In the genomic region with DNA sequence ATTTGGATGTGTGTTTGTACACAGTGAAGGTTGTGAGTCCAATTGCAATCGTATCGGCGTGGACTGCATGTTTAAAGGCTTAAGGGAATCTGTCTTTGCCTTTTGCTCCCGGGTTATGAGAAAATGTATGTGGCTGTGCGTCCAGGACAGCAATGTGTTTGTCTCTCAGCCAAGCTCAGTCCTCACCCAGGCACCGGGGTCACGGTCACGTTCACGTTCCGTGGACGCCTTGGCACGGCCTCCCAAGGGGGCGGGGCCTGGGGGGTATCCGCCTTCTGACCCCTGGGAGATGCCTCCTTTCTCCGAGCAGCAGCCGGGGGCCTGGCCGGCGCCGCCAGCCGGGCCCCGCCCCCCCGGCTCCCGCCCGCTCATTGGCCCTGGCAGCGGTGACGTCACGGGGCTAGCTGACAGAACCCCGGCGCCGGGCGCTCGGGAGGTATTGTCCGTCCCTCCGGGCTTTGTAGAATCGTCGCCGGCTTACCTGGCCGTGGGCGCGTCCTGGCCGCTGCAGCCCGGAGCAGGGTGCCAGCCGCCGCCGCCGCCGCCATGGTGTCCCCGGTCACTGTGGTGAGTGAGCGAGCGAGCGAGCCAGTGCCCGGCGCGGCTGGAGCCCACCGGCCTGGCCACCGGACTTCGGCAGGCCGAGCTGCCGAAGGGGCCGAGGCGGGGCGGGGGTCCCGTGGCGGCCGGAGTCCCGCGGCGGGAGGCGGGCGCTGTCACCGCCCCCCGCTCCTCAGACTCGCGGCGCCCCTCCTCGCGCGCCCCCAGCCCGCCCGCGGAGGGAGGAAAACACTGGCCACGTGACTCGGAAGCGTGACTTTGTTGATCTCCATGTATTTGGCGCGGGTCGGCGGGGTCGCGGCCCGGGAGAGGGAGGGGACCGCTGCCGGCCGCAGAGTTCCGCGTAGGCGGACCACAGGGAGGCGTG, we compare ENCODE assay signal across 8 cellular contexts. TPM values are rescaled to one million over a fixed set of nuclear protein-coding genes. Genes with fewer than 3 reads are reported as not detected.
DNase-seq lines count a peak whose midpoint lies in the region; ATAC-seq and TF ChIP-seq lines count a peak whose summit lies in the region.

A gene with protein sequence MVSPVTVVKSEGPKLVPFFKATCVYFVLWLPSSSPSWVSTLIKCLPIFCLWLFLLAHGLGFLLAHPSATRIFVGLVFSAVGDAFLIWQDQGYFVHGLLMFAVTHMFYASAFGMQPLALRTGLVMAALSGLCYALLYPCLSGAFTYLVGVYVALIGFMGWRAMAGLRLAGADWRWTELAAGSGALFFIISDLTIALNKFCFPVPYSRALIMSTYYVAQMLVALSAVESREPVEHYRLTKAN (plus strand): TSS at position 439 of the 928 bp plus-strand sequence. CDS start 108 bp downstream, at position 547.

- H4K12ac ChIP-seq in trophoblast cell (ENCODE audit: low read depth, low read length), result no peak within 1 kb of the TSS

- intact Hi-C loops in cardiac septum (cut with DNase I), result loop anchor here (1.0 to 5.0 kb wide), 2 partner anchors 64 to 111 kb away; a partner anchor contains a TSS
- intact Hi-C loops in tibial artery (cut with DNase I; ENCODE audit: low total_unique reads), result no loop called here

- no peaks in the 10 kb centered on the region for H3K79me2 ChIP-seq in trophoblast cell (ENCODE audit: control insufficient read depth, insufficient read depth, low read length, poor library complexity)

- H2BK5ac ChIP-seq in trophoblast cell (ENCODE audit: low read depth, low read length, poor library complexity), result no peak within 1 kb of the TSS

- H3K27ac ChIP-seq in adipose tissue (ENCODE audit: low read depth, low read length) (peak within 1 kb of the TSS; percentile 22), trophoblast cell (ENCODE audit: low read depth, low read length) (no peak within 1 kb of the TSS), tibial artery (peak within 1 kb of the TSS; percentile 68 to 78)

- H3K9me3 Mint-ChIP-seq in T-cell, result no peaks in the 10 kb centered on the region

- H3K4me2 ChIP-seq in trophoblast cell (ENCODE audit: low read length), result peak within 1 kb of the TSS; percentile 57

- H3K4me3 Mint-ChIP-seq in T-cell, result peak within 1 kb of the TSS; percentile 61 to 81 (median 77)

- H3K23ac ChIP-seq in trophoblast cell (ENCODE audit: low read length), result no peak within 1 kb of the TSS

- CTCF ChIA-PET in T-cell (lab: Charles Lee), result interaction anchor here in 1 of 2 donors (0.6 to 1.0 kb wide), 4 partner anchors 22 to 65 kb away, joined by 3 to 4 read pairs (median 4); no protein-coding TSS in a partner anchor

- H4K91ac ChIP-seq in trophoblast cell (ENCODE audit: low read depth, low read length), result no peak within 1 kb of the TSS

- H3K9ac ChIP-seq in trophoblast cell (ENCODE audit: low read length), result no peak within 1 kb of the TSS

- no peak within 1 kb of the TSS for H2AK5ac ChIP-seq in trophoblast cell (ENCODE audit: low read length)

- peak within 1 kb of the TSS; percentile 77 to 82 for H3K27ac Mint-ChIP-seq in T-cell

- H3K18ac ChIP-seq in trophoblast cell (ENCODE audit: low read length), result no peak within 1 kb of the TSS

- H2BK120ac ChIP-seq in trophoblast cell (ENCODE audit: insufficient read depth, low read length, poor library complexity), result no peak within 1 kb of the TSS

- peak within 1 kb of the TSS; percentile 88 for H3K4me3 ChIP-seq in trophoblast cell (ENCODE audit: low read depth, low read length)
- H3K4me3 ChIP-seq in tibial artery, result peak within 1 kb of the TSS; percentile 83

- peak within 1 kb of the TSS; percentile 36 for H4K8ac ChIP-seq in trophoblast cell (ENCODE audit: low read depth, low read length)

- DNase-seq in GM10266 (ENCODE audit: extremely low spot score) (peak; percentile 95), NCI-H1105 (lab: John Stamatoyannopoulos, UW) (peak; percentile 94), T-cell (peak; percentile 77 to 92 (median 86)), cardiac septum (ENCODE audit: low spot score) (peak; percentile 95), trophoblast cell (peak; percentile 91 to 95), tibial artery (peak; percentile 94 to 96)

- peaks cover 0 to 7% of the 10 kb centered on the region in 2 experiments for H3K4me1 ChIP-seq in trophoblast cell (ENCODE audit: control insufficient read depth in 1 of 2, insufficient read depth in 2 of 2, low read length in 2 of 2)
- H3K4me1 ChIP-seq in tibial artery, result peaks cover 0 to 29% (median 6%) of the 10 kb centered on the region in 4 donors

- no peaks in the 10 kb centered on the region for H3K36me3 Mint-ChIP-seq in T-cell

- H3K36me3 ChIP-seq in trophoblast cell (ENCODE audit: control insufficient read depth in 1 of 2, insufficient read depth in 2 of 2, low read length in 2 of 2) (no peaks in the 10 kb centered on the region), tibial artery (peaks cover 0 to 19% (median 18%) of the 10 kb centered on the region in 3 donors)

- TF ChIP-seq CTCF in GM10266 (IDR thresholded peaks at IDR 0.05; ENCODE audit: control insufficient read depth, insufficient read depth, low read depth, missing control alignments) (no peak), tibial artery (IDR thresholded peaks at IDR 0.05) (no peak)

- H3K27me3 ChIP-seq in trophoblast cell (ENCODE audit: insufficient read depth, low read length) (no peaks in the 10 kb centered on the region), tibial artery (no peaks in the 10 kb centered on the region)

- H3K9me3 ChIP-seq in trophoblast cell (ENCODE audit: insufficient read depth, low read depth, low read length), result no peaks in the 10 kb centered on the region
- no peaks in the 10 kb centered on the region for H3K9me3 ChIP-seq in tibial artery

- H3K79me1 ChIP-seq in trophoblast cell (ENCODE audit: low read length), result no peaks in the 10 kb centered on the region

- peaks cover 0 to 3% of the 10 kb centered on the region in 2 donors for H3K27me3 Mint-ChIP-seq in T-cell

- ATAC-seq in HG02623 (IDR thresholded peaks at IDR 0.05; ENCODE audit: unreplicated experiment) (peak; percentile 92), T-cell (replicated peaks in 1 of 4) (peak; percentile 93 to 97 (median 94))

- WGBS in adipose tissue, 3 donors, result 1% methylated on average over 80 to 98 of the region's 98 CpGs
- WGBS in trophoblast cell (ENCODE audit: extremely low coverage, insufficient coverage, insufficient read length), result no CpG with 5 or more reads among the region's 98 CpGs

- peak within 1 kb of the TSS; percentile 80 for H2AFZ ChIP-seq in trophoblast cell (ENCODE audit: insufficient read depth, low read length, poor library complexity)

- no peak within 1 kb of the TSS for H2BK12ac ChIP-seq in trophoblast cell (ENCODE audit: low read length)

- peaks cover 17 to 21% (median 20%) of the 10 kb centered on the region in 3 donors for H3K4me1 Mint-ChIP-seq in T-cell

- H3K4ac ChIP-seq in trophoblast cell (ENCODE audit: low read depth, low read length), result no peak within 1 kb of the TSS

- H3K14ac ChIP-seq in trophoblast cell (ENCODE audit: low read length), result peak within 1 kb of the TSS; percentile 53

- POLR2A ChIA-PET in T-cell (lab: Charles Lee), result interaction anchor here (0.5 to 1.5 kb wide), 5 partner anchors 11 to 89 kb away, joined by 3 to 6 read pairs (median 3); no protein-coding TSS in a partner anchor

RNA-seq across cellular contexts. Expression of the gene that starts here (rescaled TPM):
- total RNA-seq in T-cell (1 to 10 TPM; 2.5 to 6.8 (median 3.5) TPM), cardiac septum (2.6 TPM)
- 1 to 10 TPM; 1.2 to 2.5 (median 1.5) TPM for polyA plus RNA-seq in adipose tissue
- polyA plus RNA-seq in trophoblast cell (2013), result 1.2 and 1.6 TPM in 2 replicates
